In the genomic region with DNA sequence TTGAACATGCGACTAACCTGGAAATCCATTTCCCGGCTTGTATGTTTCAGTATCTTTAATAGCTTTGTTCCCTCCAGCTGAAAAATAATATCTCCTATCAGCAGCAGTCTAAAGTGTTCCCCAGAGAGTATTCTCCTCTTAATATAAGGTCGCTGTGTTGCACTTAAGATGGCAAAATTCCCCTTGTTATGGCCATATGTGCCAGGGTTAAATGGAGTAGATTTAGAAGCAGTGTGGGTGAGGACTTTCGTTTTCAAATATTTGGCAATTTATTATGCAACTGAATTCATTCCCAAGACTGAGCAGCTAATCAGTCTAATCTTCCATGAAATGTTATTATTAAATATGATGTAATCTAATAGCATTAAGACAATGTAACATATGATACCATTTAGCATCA, we compare ENCODE assay signal across 10 cellular contexts. TPM values are rescaled to one million over a fixed set of nuclear protein-coding genes. Genes with fewer than 3 reads are reported as not detected.
DNase-seq lines count a peak whose midpoint lies in the region; ATAC-seq and TF ChIP-seq lines count a peak whose summit lies in the region.
"Had no signal": no experiment of that assay in that cellular context is flagged by ENCODE, and none has a peak within 500 bp of the region (broad histone marks: within the 10 kb centered on the region; RNA-seq: fewer than 3 reads in every experiment).

No MANE protein-coding gene starts in this region.

- H3K4me3 ChIP-seq in Caco-2 (ENCODE audit: low read depth, low read length), result no peak overlapping the region

- peaks cover 91% of the 10 kb centered on the region for H3K4me1 Mint-ChIP-seq in activated naive CD8-positive, alpha-beta T cell treated with anti-CD3 and anti-CD28 coated beads for 36 hours
- no peaks in the 10 kb centered on the region for H3K4me1 Mint-ChIP-seq in Caco-2 (ENCODE audit: low read depth, unreplicated experiment)

- H3K36me3 Mint-ChIP-seq in activated naive CD8-positive, alpha-beta T cell treated with anti-CD3 and anti-CD28 coated beads for 36 hours, result peaks cover 3% of the 10 kb centered on the region
- no peaks in the 10 kb centered on the region for H3K36me3 Mint-ChIP-seq in Caco-2 (ENCODE audit: insufficient read depth, unreplicated experiment)

- H3K4me1 ChIP-seq in Caco-2, result no peaks in the 10 kb centered on the region

- TF ChIP-seq CTCF in Caco-2 (IDR thresholded peaks at IDR 0.05; ENCODE audit: insufficient read depth in 1 of 2, low read depth in 1 of 2, low read length in 1 of 2, severe bottlenecking in 1 of 2, unreplicated experiment in 1 of 2), result no peak

- peak; percentile 7 for ATAC-seq in GM18519 (IDR thresholded peaks at IDR 0.05; ENCODE audit: low FRiP score, unreplicated experiment)
- peak; percentile 6 for ATAC-seq in GM21390 (IDR thresholded peaks at IDR 0.05; ENCODE audit: unreplicated experiment)
- ATAC-seq in HG03354 (IDR thresholded peaks at IDR 0.05; ENCODE audit: poor library complexity, severe bottlenecking, unreplicated experiment), result peak; percentile 13

- H3K36me3 ChIP-seq in Caco-2 (ENCODE audit: control insufficient read depth, insufficient read depth, low read length), result no peaks in the 10 kb centered on the region

- H3K9me3 ChIP-seq in Caco-2, result no peaks in the 10 kb centered on the region

- intact Hi-C loops in Caco-2 (cut with micrococcal nuclease; ENCODE audit: unreplicated experiment), result no loop called here

- no peaks in the 10 kb centered on the region for H3K27me3 Mint-ChIP-seq in activated naive CD8-positive, alpha-beta T cell treated with anti-CD3 and anti-CD28 coated beads for 36 hours
- peaks cover 10% of the 10 kb centered on the region for H3K27me3 Mint-ChIP-seq in Caco-2 (ENCODE audit: insufficient read depth, unreplicated experiment)

- H3K9me3 Mint-ChIP-seq in activated naive CD8-positive, alpha-beta T cell treated with anti-CD3 and anti-CD28 coated beads for 36 hours, result no peaks in the 10 kb centered on the region
- no peaks in the 10 kb centered on the region for H3K9me3 Mint-ChIP-seq in Caco-2 (ENCODE audit: unreplicated experiment)

- POLR2A ChIA-PET in Caco-2 (lab: Charles Lee), result no interaction called here

- BruUV-seq in Caco-2 (replicated peaks; lab: Mats Ljungman, UMichigan), result no TSS peak

- DNase-seq in activated naive CD8-positive, alpha-beta T cell treated with anti-CD3 and anti-CD28 coated beads for 36 hours, result no peak
- DNase-seq in glomerular visceral epithelial cell (ENCODE audit: extremely low spot score), result no peak
- DNase-seq in HK-2 (ENCODE audit: unreplicated experiment), result no peak
- DNase-seq in Caco-2, result no peak
- DNase-seq: EL, NCI-H2227 treated with DMSO at 0.1 percent for 48 hours had no signal

- H3K4me3 Mint-ChIP-seq in activated naive CD8-positive, alpha-beta T cell treated with anti-CD3 and anti-CD28 coated beads for 36 hours, result peak overlapping the region; percentile 71
- H3K4me3 Mint-ChIP-seq in Caco-2 (ENCODE audit: unreplicated experiment), result no peak overlapping the region

- H3K27me3 ChIP-seq in Caco-2 (replicated peaks; ENCODE audit: control insufficient read depth, insufficient read depth, low read length), result no peaks in the 10 kb centered on the region

- CTCF ChIA-PET in Caco-2 (lab: Charles Lee), result no interaction called here

- peak overlapping the region; percentile 85 for H3K27ac Mint-ChIP-seq in activated naive CD8-positive, alpha-beta T cell treated with anti-CD3 and anti-CD28 coated beads for 36 hours
- no peak overlapping the region for H3K27ac Mint-ChIP-seq in Caco-2 (ENCODE audit: unreplicated experiment)

RNA-seq across cellular contexts. Expression of a gene that starts 54.9 kb away (rescaled TPM):
- total RNA-seq in activated naive CD8-positive, alpha-beta T cell treated with anti-CD3 and anti-CD28 coated beads for 36 hours, result under 1 TPM in 1 of 2 experiments, not detected in 1; 0.37 TPM
- total RNA-seq in Caco-2 (2022), result not detected in 2 replicates
- total RNA-seq: dermis microvascular lymphatic vessel endothelial cell had no signal
